Comparison of ENCODE assay signal across 15 cellular contexts in the genomic region with DNA sequence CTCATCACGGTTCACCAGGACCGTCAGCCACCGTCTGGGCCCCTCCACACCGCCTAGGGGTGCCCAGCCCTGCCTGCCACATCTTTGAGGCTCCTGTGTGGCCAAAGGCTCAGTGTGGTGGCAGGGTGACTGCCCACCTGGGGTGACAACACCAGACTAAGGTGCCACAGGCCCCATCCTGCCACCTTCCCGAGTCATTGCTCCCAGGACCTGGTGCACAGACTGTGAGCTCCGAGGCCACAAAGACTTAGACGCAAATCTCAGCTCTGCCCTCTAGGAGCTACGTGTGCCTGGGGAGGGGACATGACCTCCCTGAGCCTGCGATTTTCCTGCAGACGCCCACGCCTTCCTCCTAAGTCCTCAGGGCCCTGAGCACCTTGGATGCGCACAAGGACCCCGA. TPM values are rescaled to one million over a fixed set of nuclear protein-coding genes. Genes with fewer than 3 reads are reported as not detected.
DNase-seq lines count a peak whose midpoint lies in the region; ATAC-seq and TF ChIP-seq lines count a peak whose summit lies in the region.
"Had no signal": no experiment of that assay in that cellular context is flagged by ENCODE, and none has a peak within 500 bp of the region (broad histone marks: within the 10 kb centered on the region; RNA-seq: fewer than 3 reads in every experiment).

No MANE protein-coding gene starts in this region.

- H3K14ac ChIP-seq in IMR-90 (replicated peaks; ENCODE audit: low read depth, low read length), result no peak overlapping the region

- peaks cover 37% of the 10 kb centered on the region for H4K20me1 ChIP-seq in IMR-90 (ENCODE audit: insufficient read depth, low read length)
- H4K20me1 ChIP-seq in Karpas-422 (ENCODE audit: insufficient read depth, low read depth, low read length), result no peaks in the 10 kb centered on the region; the same call in 1 of the 2 replicates

- H3K4me1 Mint-ChIP-seq in endodermal cell, result peaks cover 23% of the 10 kb centered on the region
- H3K4me1 Mint-ChIP-seq: CD14-positive monocyte had no signal

- H3K18ac ChIP-seq in IMR-90 (ENCODE audit: low read depth, low read length), result no peak overlapping the region

- H3K4me2 ChIP-seq in IMR-90 (ENCODE audit: low read depth, low read length) (no peak overlapping the region), Karpas-422 (ENCODE audit: low read depth, low read length, poor library complexity, severe bottlenecking) (no peak overlapping the region)

- H3K27me3 Mint-ChIP-seq in endodermal cell (ENCODE audit: insufficient read depth), result no peaks in the 10 kb centered on the region

- 0 out of 2 replicates have a peak overlapping the region, but pooled peaks have one; percentile 21 for H2BK120ac ChIP-seq in IMR-90 (ENCODE audit: low read depth, low read length)

- peaks cover 11% of the 10 kb centered on the region for H3K36me3 Mint-ChIP-seq in endodermal cell (ENCODE audit: low read depth)

- TF ChIP-seq CTCF in IMR-90 (conservative IDR thresholded peaks at IDR 0.05; ENCODE audit: low read depth, low read length) (no peak), endodermal cell (conservative IDR thresholded peaks at IDR 0.05) (no peak), uterus (IDR thresholded peaks at IDR 0.05) (no peak)

- no peak overlapping the region for H3K23ac ChIP-seq in IMR-90 (ENCODE audit: low read depth, low read length)

- H3K56ac ChIP-seq in IMR-90 (ENCODE audit: extremely low read depth, insufficient read depth, low read length), result no peak overlapping the region

- H2AK9ac ChIP-seq in IMR-90 (replicated peaks; ENCODE audit: low read depth, low read length, poor library complexity), result no peak overlapping the region

- intact Hi-C loops in IMR-90 (cut with micrococcal nuclease), result loop anchor here (5.0 kb wide), 1 partner anchor 102 kb away; no protein-coding TSS in a partner anchor
- intact Hi-C loops in posterior vena cava (cut with DNase I), result no loop called here
- intact Hi-C loops in uterus (cut with DNase I; ENCODE audit: low total_unique reads), result no loop called here

- H3K27ac ChIP-seq in IMR-90 (ENCODE audit: insufficient read depth, low read length), result no peak overlapping the region
- H3K27ac ChIP-seq in angular gyrus (ENCODE audit: low read depth, low read length), result peak overlapping the region; percentile 8
- no peak overlapping the region for H3K27ac ChIP-seq in endodermal cell (ENCODE audit: low read depth, low read length)
- no peak overlapping the region for H3K27ac ChIP-seq in uterus
- H3K27ac ChIP-seq in Karpas-422 (ENCODE audit: low read length), result no peak overlapping the region

- no peak for TF ChIP-seq POLR2A in IMR-90 (IDR thresholded peaks at IDR 0.05; ENCODE audit: low read depth, low read length)
- no peak for TF ChIP-seq POLR2A in uterus (IDR thresholded peaks at IDR 0.05)

- H3K9me1 ChIP-seq in IMR-90 (ENCODE audit: insufficient read depth, low read length), result peaks cover 26% of the 10 kb centered on the region

- no peak for TF ChIP-seq RAD21 in IMR-90 (IDR thresholded peaks at IDR 0.05; ENCODE audit: low read length)

- CTCF ChIA-PET in IMR-90 (lab: Yijun Ruan, JAX), result no interaction called here

- no peaks in the 10 kb centered on the region for H3K9me2 ChIP-seq in Karpas-422 (replicated peaks; ENCODE audit: insufficient read depth, low read length)

- H3K4me1 ChIP-seq in IMR-90 (ENCODE audit: control insufficient read depth, insufficient read depth, low read length), result peaks cover 30% of the 10 kb centered on the region
- peaks cover 23% of the 10 kb centered on the region for H3K4me1 ChIP-seq in endodermal cell (ENCODE audit: control insufficient read depth, insufficient read depth, low read length)
- no peaks in the 10 kb centered on the region for H3K4me1 ChIP-seq in uterus
- H3K4me1 ChIP-seq in Karpas-422 (ENCODE audit: low read length), result no peaks in the 10 kb centered on the region

- 97% methylated on average over 6 of the region's 13 CpGs; no CpG with 5 or more reads in 1 of the 2 experiments for WGBS in IMR-90 (ENCODE audit: extremely low coverage in 2 of 2, insufficient read length in 1 of 2), 2 experiments
- 87 to 90% methylated on average over 12 to 13 of the region's 13 CpGs for WGBS in endodermal cell (ENCODE audit: insufficient coverage in 1 of 2, insufficient read length in 1 of 2), 2 experiments

- H3K9me3 ChIP-seq in IMR-90 (ENCODE audit: control insufficient read depth, insufficient read depth, low read length) (no peaks in the 10 kb centered on the region), endodermal cell (ENCODE audit: control insufficient read depth, low read length) (no peaks in the 10 kb centered on the region), uterus (no peaks in the 10 kb centered on the region), Karpas-422 (ENCODE audit: low read length) (no peaks in the 10 kb centered on the region)

- H3K36me3 ChIP-seq in IMR-90 (ENCODE audit: control insufficient read depth, insufficient read depth, low read length), result peaks cover 39% of the 10 kb centered on the region
- H3K36me3 ChIP-seq in endodermal cell (ENCODE audit: control insufficient read depth, insufficient read depth, low read length), result peaks cover 11% of the 10 kb centered on the region
- no peaks in the 10 kb centered on the region for H3K36me3 ChIP-seq in uterus
- H3K36me3 ChIP-seq in Karpas-422 (ENCODE audit: insufficient read depth, low read length), result no peaks in the 10 kb centered on the region

- dilution Hi-C loops in IMR-90 (cut with HindIII; ENCODE audit: low sequenced_read_pairs, unreplicated experiment), result no loop called here

- peak overlapping the region; percentile 81 for H2AK5ac ChIP-seq in IMR-90 (ENCODE audit: low read depth, low read length)

- H2BK20ac ChIP-seq in IMR-90 (ENCODE audit: low read depth, low read length), result no peak overlapping the region

- DNase-seq in IMR-90 (no peak), endodermal cell (peak; percentile 42), posterior vena cava (ENCODE audit: low spot score) (peak; percentile 38), DMS79 treated with DMSO at 0.1 percent for 48 hours (lab: John Stamatoyannopoulos, UW) (no peak), NCI-H1048 (lab: John Stamatoyannopoulos, UW) (no peak), uterus (no peak), Karpas-422 (no peak)
- DNase-seq: CD8-positive, alpha-beta T cell; COR-L47; GF-D8; GOT3; HCEC 1CT; HFFc6 had no signal

- H3K27me3 ChIP-seq in IMR-90 (ENCODE audit: control insufficient read depth, insufficient read depth, low read length) (no peaks in the 10 kb centered on the region), endodermal cell (ENCODE audit: control insufficient read depth, insufficient read depth, low read length, poor library complexity, severe bottlenecking) (no peaks in the 10 kb centered on the region), uterus (no peaks in the 10 kb centered on the region), Karpas-422 (ENCODE audit: low read length) (no peaks in the 10 kb centered on the region)

- no TSS peak for BruUV-seq in IMR-90 (replicated peaks; lab: Mats Ljungman, UMichigan)

- H2AFZ ChIP-seq in IMR-90 (replicated peaks; ENCODE audit: low read length, poor library complexity) (no peak overlapping the region), Karpas-422 (ENCODE audit: low read length) (no peak overlapping the region)

- no peak overlapping the region for H3K4me3 Mint-ChIP-seq in endodermal cell
- H3K4me3 Mint-ChIP-seq: CD14-positive monocyte; CD8-positive, alpha-beta T cell; HFFc6 had no signal

- H2BK5ac ChIP-seq in IMR-90 (ENCODE audit: low read depth, low read length, poor library complexity, severe bottlenecking), result no peak overlapping the region

- peak overlapping the region; percentile 72 for H3K27ac Mint-ChIP-seq in endodermal cell
- H3K27ac Mint-ChIP-seq: CD8-positive, alpha-beta T cell; HFFc6 had no signal

- H3K9me3 Mint-ChIP-seq in endodermal cell, result no peaks in the 10 kb centered on the region
- H3K9me3 Mint-ChIP-seq: CD14-positive monocyte; CD8-positive, alpha-beta T cell; HFFc6 had no signal

- no peak for ATAC-seq in IMR-90 (ENCODE audit: low read depth)
- ATAC-seq: CD8-positive, alpha-beta T cell had no signal

- no peak overlapping the region for H4K8ac ChIP-seq in IMR-90 (ENCODE audit: low read depth in 2 of 2, low read length in 2 of 2)

- in situ Hi-C loops in IMR-90 (cut with MboI; ENCODE audit: low sequenced_read_pairs), result no loop called here

- no peaks in the 10 kb centered on the region for H3K79me2 ChIP-seq in Karpas-422 (ENCODE audit: low read length)

- POLR2A ChIA-PET in IMR-90 (lab: Charles Lee; ENCODE audit: unreplicated experiment), result no interaction called here

- no peak overlapping the region; the same call in 1 of the 2 replicates for H4K91ac ChIP-seq in IMR-90 (ENCODE audit: insufficient read depth, low read depth, low read length)

- H4K5ac ChIP-seq in IMR-90 (ENCODE audit: low read depth, low read length), result no peak overlapping the region

- H3K4ac ChIP-seq in IMR-90 (ENCODE audit: low read depth, low read length), result no peak overlapping the region; the same call in 1 of the 2 replicates

- H3K4me3 ChIP-seq in IMR-90 (ENCODE audit: insufficient read depth, low read depth, low read length) (no peak overlapping the region), endodermal cell (ENCODE audit: low read length) (no peak overlapping the region), uterus (no peak overlapping the region), Karpas-422 (ENCODE audit: low read length) (no peak overlapping the region)

- no peak overlapping the region for H2BK15ac ChIP-seq in IMR-90 (ENCODE audit: low read depth, low read length)

- H3K9ac ChIP-seq in IMR-90 (ENCODE audit: low read depth, low read length) (no peak overlapping the region), endodermal cell (ENCODE audit: extremely low read depth, low read length, poor library complexity, severe bottlenecking) (no peak overlapping the region), Karpas-422 (ENCODE audit: low read length) (no peak overlapping the region)

- H3K79me1 ChIP-seq in IMR-90 (ENCODE audit: low read depth in 1 of 2, low read length in 2 of 2), result peaks cover 0 to 38% of the 10 kb centered on the region in 2 experiments; a peak in 3 of 4 replicates

RNA-seq across cellular contexts. Expression of gene KIAA0930, which starts 36.5 kb away (rescaled TPM):
- 21.7 and 25.3 TPM in 2 replicates for total RNA-seq in IMR-90 (2012; rRNA removed)
- 34.1 and 38.1 TPM in 2 replicates for polyA plus RNA-seq in IMR-90 (2012; rRNA removed)
- 45.7 and 62.0 TPM in 2 replicates for polyA plus RNA-seq in IMR-90 (2012; cell fraction: cytosol; rRNA removed)
- 134 and 167 TPM in 2 replicates for polyA plus RNA-seq in IMR-90 (2012; cell fraction: nucleus; rRNA removed; ENCODE audit: low replicate concordance)
- 10 to 100 TPM; 36.2 to 47.8 TPM for total RNA-seq in endodermal cell
- polyA plus RNA-seq in endodermal cell (2013, experiment 1 of 2), result 38.3 TPM
- polyA plus RNA-seq in endodermal cell (2013, experiment 2 of 2), result 36.4 TPM
- 10 to 100 TPM; 48.5 to 74.0 TPM for total RNA-seq in posterior vena cava
- total RNA-seq in uterus, result 10 to 100 TPM in 3 of 4 donors, 1 to 10 TPM in 1; 9.4 to 31.8 (median 19.6) TPM
- 19.3 and 33.5 TPM in 2 replicates for total RNA-seq in Karpas-422 (2014; rRNA removed; shearing (Covaris generic); ENCODE audit: low replicate concordance)

RNA-seq across cellular contexts. Expression of gene NUP50, which starts 40.5 kb away (rescaled TPM):
- 61.1 and 65.4 TPM in 2 replicates for total RNA-seq in IMR-90 (2012; rRNA removed)
- 10.3 and 12.8 TPM in 2 replicates for polyA plus RNA-seq in IMR-90 (2012; rRNA removed)
- polyA plus RNA-seq in IMR-90 (2012; cell fraction: cytosol; rRNA removed), result 6.0 and 7.5 TPM in 2 replicates
- polyA plus RNA-seq in IMR-90 (2012; cell fraction: nucleus; rRNA removed; ENCODE audit: low replicate concordance), result 5.9 and 17.2 TPM in 2 replicates
- 100 to 1,000 TPM; 101 to 115 TPM for total RNA-seq in endodermal cell
- 55.1 TPM for polyA plus RNA-seq in endodermal cell (2013, experiment 1 of 2)
- 52.5 TPM for polyA plus RNA-seq in endodermal cell (2013, experiment 2 of 2)
- 10 to 100 TPM; 29.7 to 30.1 TPM for total RNA-seq in posterior vena cava
- 100 to 1,000 TPM in 2 of 4 donors, 10 to 100 TPM in 2; 45.7 to 558 (median 101) TPM for total RNA-seq in uterus
- total RNA-seq in Karpas-422 (2014; rRNA removed; shearing (Covaris generic); ENCODE audit: low replicate concordance), result 49.8 and 50.7 TPM in 2 replicates

Comparison
In these comparisons a context has a peak if more than half of its experiments do, and no peak if none do; other contexts are left out.
1. DNase-seq: peak in endodermal cell (single experiment) and posterior vena cava (single experiment); none in IMR-90 (single experiment), DMS79 treated with DMSO at 0.1 percent for 48 hours (single experiment), NCI-H1048 (single experiment), uterus (0 of 2) and Karpas-422 (single experiment).